In genomic region chr4:108533876-108534275, GRCh38 we compare ENCODE assay signal across 15 cellular contexts.
"Had no signal": no experiment of that assay in that cellular context is flagged by ENCODE, and none has a peak within 500 bp of the region (broad histone marks: within the 10 kb centered on the region; RNA-seq: fewer than 3 reads in every experiment).

No MANE protein-coding gene starts in this region.

- H3K9ac ChIP-seq: neural progenitor cell had no signal

- H3K36me3 ChIP-seq: lower lobe of right lung, neural progenitor cell, right atrium auricular region, tibial nerve had no signal

- H3K4me3 Mint-ChIP-seq: activated B cell treated with CpG ODN at 0.5 μM for 24 hours; activated naive CD4-positive, alpha-beta T cell treated with anti-CD3 and anti-CD28 coated beads, Interleukin-2, amount 10 ng/mL, durations not matched to agents 7 days and 5 days; activated T-cell treated with anti-CD3 and anti-CD28 coated beads, Interleukin-2, amount 50 U/mL, for 4 hours; neural progenitor cell had no signal

- H3K27me3 Mint-ChIP-seq: activated naive CD4-positive, alpha-beta T cell treated with anti-CD3 and anti-CD28 coated beads, Interleukin-2, amount 10 ng/mL, durations not matched to agents 7 days and 5 days; stimulated activated naive CD8-positive, alpha-beta T cell treated with anti-CD3 and anti-CD28 coated beads, Interleukin-15, Interleukin-2, amounts not matched to agents 100 ng/mL and 50 ng/mL, for 24 hours had no signal

- H3K9me3 ChIP-seq: body of pancreas, lower lobe of right lung, right atrium auricular region, tibial nerve had no signal

- ATAC-seq: activated T-cell treated with anti-CD3 and anti-CD28 coated beads, Interleukin-2, amount 50 U/mL, for 4 hours; lower lobe of right lung had no signal

- H3K4me2 ChIP-seq: neural progenitor cell had no signal

- H3K27me3 ChIP-seq: body of pancreas, neural progenitor cell, right atrium auricular region, tibial nerve had no signal

- H3K36me3 Mint-ChIP-seq: neural progenitor cell had no signal

- H3K4me3 ChIP-seq: body of pancreas, lower lobe of right lung, neural progenitor cell, right atrium auricular region, tibial nerve had no signal

- H3K27ac ChIP-seq: lower lobe of right lung, neural progenitor cell, right atrium auricular region, tibial nerve had no signal

- DNase-seq: activated B cell treated with CpG ODN at 0.5 μM for 24 hours; activated CD4-positive, alpha-beta T cell treated with anti-CD3 and anti-CD28 coated beads for 48 hours; activated CD8-positive, alpha-beta memory T cell treated with anti-CD3 and anti-CD28 coated beads, Interleukin-2, amount 50 U/mL, for 4 hours; activated naive CD4-positive, alpha-beta T cell treated with anti-CD3 and anti-CD28 coated beads, Interleukin-2, amount 10 ng/mL, durations not matched to agents 7 days and 5 days; activated T-cell treated with anti-CD3 and anti-CD28 coated beads, Interleukin-2, amount 50 U/mL, for 4 hours; effector memory CD4-positive, alpha-beta T cell; foreskin fibroblast; lower lobe of right lung; stimulated activated CD4-positive, alpha-beta T cell treated with anti-CD3 and anti-CD28 coated beads, Interleukin-2, amount 100 ng/mL, for 24 hours had no signal

- H3K4me1 ChIP-seq: neural progenitor cell, right atrium auricular region had no signal

- H3K9me3 Mint-ChIP-seq: activated B cell treated with CpG ODN at 0.5 μM for 24 hours; activated T-cell treated with anti-CD3 and anti-CD28 coated beads, Interleukin-2, amount 50 U/mL, for 4 hours; neural progenitor cell; stimulated activated naive CD8-positive, alpha-beta T cell treated with anti-CD3 and anti-CD28 coated beads, Interleukin-15, Interleukin-2, amounts not matched to agents 100 ng/mL and 50 ng/mL, for 24 hours had no signal

- H2AFZ ChIP-seq: neural progenitor cell had no signal

- H3K27ac Mint-ChIP-seq: activated B cell treated with CpG ODN at 0.5 μM for 24 hours; activated naive CD4-positive, alpha-beta T cell treated with anti-CD3 and anti-CD28 coated beads, Interleukin-2, amount 10 ng/mL, durations not matched to agents 7 days and 5 days; neural progenitor cell; progenitor cell of endocrine pancreas; stimulated activated naive CD8-positive, alpha-beta T cell treated with anti-CD3 and anti-CD28 coated beads, Interleukin-15, Interleukin-2, amounts not matched to agents 100 ng/mL and 50 ng/mL, for 24 hours had no signal
